18 cellular contexts compared by ENCODE assay signal in the genomic region with DNA sequence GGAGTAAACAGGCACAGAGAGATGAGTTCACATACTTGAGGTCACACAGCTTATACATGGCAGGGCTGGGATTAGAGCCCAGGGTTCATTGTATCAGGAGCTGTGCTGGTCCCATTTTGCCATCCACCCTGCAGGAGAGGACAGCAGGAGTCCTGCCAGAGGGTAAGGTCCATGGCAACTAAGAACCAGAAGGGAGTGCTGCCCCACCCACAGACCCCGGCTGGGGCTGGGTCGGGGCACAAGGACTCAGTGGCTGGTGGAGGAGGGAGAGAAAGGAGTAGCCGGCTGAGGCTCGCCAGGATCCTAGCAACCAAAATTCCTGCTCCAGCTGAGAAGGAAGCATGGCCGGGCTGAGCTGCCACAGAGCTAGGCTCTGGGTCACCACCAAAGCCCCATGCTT. TPM values are rescaled to one million over a fixed set of nuclear protein-coding genes. Genes with fewer than 3 reads are reported as not detected.
DNase-seq lines count a peak whose midpoint lies in the region; ATAC-seq, FAIRE-seq and TF ChIP-seq lines count a peak whose summit lies in the region.
"Had no signal": no experiment of that assay in that cellular context is flagged by ENCODE, and none has a peak within 500 bp of the region (broad histone marks: within the 10 kb centered on the region; RNA-seq: fewer than 3 reads in every experiment).

No MANE protein-coding gene starts in this region.

- H3K4me1 ChIP-seq in mucosa of descending colon (ENCODE audit: low read depth) (peaks cover 50% of the 10 kb centered on the region), small intestine (ENCODE audit: control insufficient read depth in 2 of 2, insufficient read depth in 1 of 2, low read depth in 1 of 2, low read length in 1 of 2) (peaks cover 10 to 12% of the 10 kb centered on the region in 2 donors), testis (no peaks in the 10 kb centered on the region)

- H3K4me3 ChIP-seq in mucosa of descending colon (no peak overlapping the region), small intestine (ENCODE audit: low read depth in 1 of 2, low read length in 2 of 2) (no peak overlapping the region), testis (no peak overlapping the region)
- H3K4me3 ChIP-seq: BLaER1, GM23248, SK-N-MC had no signal

- peak overlapping the region; percentile 13 to 42 for H3K27ac Mint-ChIP-seq in effector memory CD8-positive, alpha-beta T cell
- H3K27ac Mint-ChIP-seq: H9 had no signal

- no peak for ATAC-seq in effector memory CD8-positive, alpha-beta T cell (replicated peaks)
- ATAC-seq in mucosa of descending colon (no peak), SK-N-SH treated with all-trans-retinoic acid at 6 μM for 48 hours (no peak)

- H3K27ac ChIP-seq in small intestine (ENCODE audit: low read depth in 1 of 2, low read length in 1 of 2) (peak overlapping the region in 1 of 2 donors; percentile 68), testis (no peak overlapping the region)
- H3K27ac ChIP-seq: GM23248, SK-N-MC had no signal

- H3K36me3 ChIP-seq in mucosa of descending colon (ENCODE audit: low read depth) (no peaks in the 10 kb centered on the region), small intestine (ENCODE audit: control insufficient read depth in 2 of 2, insufficient read depth in 2 of 2, low read length in 2 of 2) (no peaks in the 10 kb centered on the region), testis (ENCODE audit: low read depth, missing control alignments) (no peaks in the 10 kb centered on the region)
- H3K36me3 ChIP-seq: BLaER1 had no signal

- DNase-seq in NCI-H69 (lab: John Stamatoyannopoulos, UW) (peak; percentile 33), mucosa of descending colon (peak in 2 of 3 donors; percentile 48 to 67), small intestine (peak; percentile 78), globus pallidus (ENCODE audit: low spot score) (no peak), testis (no peak), NOMO-1 (lab: John Stamatoyannopoulos, UW; ENCODE audit: unreplicated experiment in 2 of 2) (no peak)
- no peak for DNase-seq in effector memory CD8-positive, alpha-beta T cell
- DNase-seq: CD4-positive, alpha-beta memory T cell; GM23248; H9; Karpas-422; NCI-H1436; NCI-H2029; NCI-H446 treated with DMSO at 0.1 percent for 48 hours had no signal

- H3K27me3 ChIP-seq in small intestine (ENCODE audit: control insufficient read depth in 2 of 2, insufficient read depth in 2 of 2, low read length in 2 of 2) = no peaks in the 10 kb centered on the region
- no peaks in the 10 kb centered on the region for H3K27me3 ChIP-seq in testis
- H3K27me3 ChIP-seq: BLaER1 had no signal

- FAIRE-seq in small intestine (lab: Jason Lieb, UNC) = no peak
- FAIRE-seq: A204.1 had no signal

- intact Hi-C loops in mucosa of descending colon (cut with DNase I, micrococcal nuclease) = no loop called here
- intact Hi-C loops in testis (cut with DNase I; ENCODE audit: low total_unique reads) = no loop called here

- no peaks in the 10 kb centered on the region for H3K9me3 ChIP-seq in mucosa of descending colon
- H3K9me3 ChIP-seq in small intestine (ENCODE audit: control insufficient read depth, low read depth) = no peaks in the 10 kb centered on the region
- no peaks in the 10 kb centered on the region for H3K9me3 ChIP-seq in testis
- H3K9me3 ChIP-seq: BLaER1 had no signal

- H3K9me3 Mint-ChIP-seq in effector memory CD8-positive, alpha-beta T cell = no peaks in the 10 kb centered on the region
- H3K9me3 Mint-ChIP-seq: CD4-positive, alpha-beta memory T cell had no signal

- H3K36me3 Mint-ChIP-seq in effector memory CD8-positive, alpha-beta T cell (ENCODE audit: insufficient read depth) = peaks cover 6% of the 10 kb centered on the region
- H3K36me3 Mint-ChIP-seq: CD4-positive, alpha-beta memory T cell had no signal

- peaks cover 28 to 35% of the 10 kb centered on the region in 2 donors for H3K4me1 Mint-ChIP-seq in effector memory CD8-positive, alpha-beta T cell (ENCODE audit: low read depth in 2 of 2)

- H3K4me3 Mint-ChIP-seq in effector memory CD8-positive, alpha-beta T cell = no peak overlapping the region
- H3K4me3 Mint-ChIP-seq: H9 had no signal

- no peak for TF ChIP-seq POLR2A in testis (IDR thresholded peaks at IDR 0.05)

- TF ChIP-seq CTCF in mucosa of descending colon (IDR thresholded peaks at IDR 0.05) (no peak), testis (IDR thresholded peaks at IDR 0.05) (no peak)

- no peaks in the 10 kb centered on the region for H3K27me3 Mint-ChIP-seq in effector memory CD8-positive, alpha-beta T cell
- H3K27me3 Mint-ChIP-seq: CD4-positive, alpha-beta memory T cell had no signal

- 14 to 63% (median 52%) methylated on average over 5 of the region's 5 CpGs for WGBS in small intestine, 3 donors
- 73 to 75% methylated on average over 2 to 5 of the region's 5 CpGs for WGBS in testis, 2 donors

TF ChIP-seq in SK-N-SH treated with all-trans-retinoic acid at 6 μM for 48 hours, 23 proteins besides CTCF, POLR2A, EP300 and RAD21:
- no peak for TF ChIP-seq RARB (CRISPR knock-in tag; IDR thresholded peaks at IDR 0.05)
- TF ChIP-seq, protein P1, sequence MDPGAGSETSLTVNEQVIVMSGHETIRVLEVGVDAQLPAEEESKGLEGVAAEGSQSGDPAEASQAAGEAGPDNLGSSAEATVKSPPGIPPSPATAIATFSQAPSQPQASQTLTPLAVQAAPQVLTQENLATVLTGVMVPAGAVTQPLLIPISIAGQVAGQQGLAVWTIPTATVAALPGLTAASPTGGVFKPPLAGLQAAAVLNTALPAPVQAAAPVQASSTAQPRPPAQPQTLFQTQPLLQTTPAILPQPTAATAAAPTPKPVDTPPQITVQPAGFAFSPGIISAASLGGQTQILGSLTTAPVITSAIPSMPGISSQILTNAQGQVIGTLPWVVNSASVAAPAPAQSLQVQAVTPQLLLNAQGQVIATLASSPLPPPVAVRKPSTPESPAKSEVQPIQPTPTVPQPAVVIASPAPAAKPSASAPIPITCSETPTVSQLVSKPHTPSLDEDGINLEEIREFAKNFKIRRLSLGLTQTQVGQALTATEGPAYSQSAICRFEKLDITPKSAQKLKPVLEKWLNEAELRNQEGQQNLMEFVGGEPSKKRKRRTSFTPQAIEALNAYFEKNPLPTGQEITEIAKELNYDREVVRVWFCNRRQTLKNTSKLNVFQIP (CRISPR knock-in tag; IDR thresholded peaks at IDR 0.05; ENCODE audit: borderline replicate concordance, low read depth) = no peak
- TF ChIP-seq ZC3H10 (CRISPR knock-in tag; IDR thresholded peaks at IDR 0.05) = no peak
- TF ChIP-seq TCF4 (CRISPR knock-in tag; IDR thresholded peaks at IDR 0.05; ENCODE audit: borderline replicate concordance) = no peak
- no peak for TF ChIP-seq CSDC2 (CRISPR knock-in tag; IDR thresholded peaks at IDR 0.05)
- no peak for TF ChIP-seq PPARA (CRISPR knock-in tag; IDR thresholded peaks at IDR 0.05; ENCODE audit: borderline replicate concordance)
- no peak for TF ChIP-seq ZNF8 (CRISPR knock-in tag; IDR thresholded peaks at IDR 0.05)
- TF ChIP-seq SNAI2 (CRISPR knock-in tag; IDR thresholded peaks at IDR 0.05) = no peak
- TF ChIP-seq, protein P2, sequence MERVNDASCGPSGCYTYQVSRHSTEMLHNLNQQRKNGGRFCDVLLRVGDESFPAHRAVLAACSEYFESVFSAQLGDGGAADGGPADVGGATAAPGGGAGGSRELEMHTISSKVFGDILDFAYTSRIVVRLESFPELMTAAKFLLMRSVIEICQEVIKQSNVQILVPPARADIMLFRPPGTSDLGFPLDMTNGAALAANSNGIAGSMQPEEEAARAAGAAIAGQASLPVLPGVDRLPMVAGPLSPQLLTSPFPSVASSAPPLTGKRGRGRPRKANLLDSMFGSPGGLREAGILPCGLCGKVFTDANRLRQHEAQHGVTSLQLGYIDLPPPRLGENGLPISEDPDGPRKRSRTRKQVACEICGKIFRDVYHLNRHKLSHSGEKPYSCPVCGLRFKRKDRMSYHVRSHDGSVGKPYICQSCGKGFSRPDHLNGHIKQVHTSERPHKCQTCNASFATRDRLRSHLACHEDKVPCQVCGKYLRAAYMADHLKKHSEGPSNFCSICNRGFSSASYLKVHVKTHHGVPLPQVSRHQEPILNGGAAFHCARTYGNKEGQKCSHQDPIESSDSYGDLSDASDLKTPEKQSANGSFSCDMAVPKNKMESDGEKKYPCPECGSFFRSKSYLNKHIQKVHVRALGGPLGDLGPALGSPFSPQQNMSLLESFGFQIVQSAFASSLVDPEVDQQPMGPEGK (CRISPR knock-in tag; IDR thresholded peaks at IDR 0.05; ENCODE audit: borderline replicate concordance) = no peak
- TF ChIP-seq TOX (CRISPR knock-in tag; IDR thresholded peaks at IDR 0.05; ENCODE audit: borderline replicate concordance) = no peak
- TF ChIP-seq, protein P3, sequence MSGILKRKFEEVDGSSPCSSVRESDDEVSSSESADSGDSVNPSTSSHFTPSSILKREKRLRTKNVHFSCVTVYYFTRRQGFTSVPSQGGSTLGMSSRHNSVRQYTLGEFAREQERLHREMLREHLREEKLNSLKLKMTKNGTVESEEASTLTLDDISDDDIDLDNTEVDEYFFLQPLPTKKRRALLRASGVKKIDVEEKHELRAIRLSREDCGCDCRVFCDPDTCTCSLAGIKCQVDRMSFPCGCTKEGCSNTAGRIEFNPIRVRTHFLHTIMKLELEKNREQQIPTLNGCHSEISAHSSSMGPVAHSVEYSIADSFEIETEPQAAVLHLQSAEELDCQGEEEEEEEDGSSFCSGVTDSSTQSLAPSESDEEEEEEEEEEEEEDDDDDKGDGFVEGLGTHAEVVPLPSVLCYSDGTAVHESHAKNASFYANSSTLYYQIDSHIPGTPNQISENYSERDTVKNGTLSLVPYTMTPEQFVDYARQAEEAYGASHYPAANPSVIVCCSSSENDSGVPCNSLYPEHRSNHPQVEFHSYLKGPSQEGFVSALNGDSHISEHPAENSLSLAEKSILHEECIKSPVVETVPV (CRISPR knock-in tag; IDR thresholded peaks at IDR 0.05) = no peak
- no peak for TF ChIP-seq GLIS3 (CRISPR knock-in tag; IDR thresholded peaks at IDR 0.05)
- TF ChIP-seq OSR1 (CRISPR knock-in tag; IDR thresholded peaks at IDR 0.05) = no peak
- TF ChIP-seq, protein P4, sequence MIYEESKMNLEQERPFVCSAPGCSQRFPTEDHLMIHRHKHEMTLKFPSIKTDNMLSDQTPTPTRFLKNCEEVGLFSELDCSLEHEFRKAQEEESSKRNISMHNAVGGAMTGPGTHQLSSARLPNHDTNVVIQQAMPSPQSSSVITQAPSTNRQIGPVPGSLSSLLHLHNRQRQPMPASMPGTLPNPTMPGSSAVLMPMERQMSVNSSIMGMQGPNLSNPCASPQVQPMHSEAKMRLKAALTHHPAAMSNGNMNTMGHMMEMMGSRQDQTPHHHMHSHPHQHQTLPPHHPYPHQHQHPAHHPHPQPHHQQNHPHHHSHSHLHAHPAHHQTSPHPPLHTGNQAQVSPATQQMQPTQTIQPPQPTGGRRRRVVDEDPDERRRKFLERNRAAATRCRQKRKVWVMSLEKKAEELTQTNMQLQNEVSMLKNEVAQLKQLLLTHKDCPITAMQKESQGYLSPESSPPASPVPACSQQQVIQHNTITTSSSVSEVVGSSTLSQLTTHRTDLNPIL (CRISPR knock-in tag; IDR thresholded peaks at IDR 0.05; ENCODE audit: low read depth) = no peak
- TF ChIP-seq ZFP3 (CRISPR knock-in tag; IDR thresholded peaks at IDR 0.05) = no peak

RNA-seq across cellular contexts. Expression of a gene that starts 25.9 kb away (rescaled TPM):
- total RNA-seq in mucosa of descending colon (10 to 100 TPM; 48.4 to 95.9 (median 91.9) TPM), testis (10 to 100 TPM; 19.9 to 28.7 TPM)
- polyA plus RNA-seq in small intestine (100 to 1,000 TPM in 1 of 3 donors, 10 to 100 TPM in 1, 1 to 10 TPM in 1; 6.8 to 105 (median 11.2) TPM), testis (ENCODE audit: insufficient read depth, low read depth, low replicate concordance) (29.7 TPM)

Comparison
In these comparisons a context has a peak if more than half of its experiments do, and no peak if none do; other contexts are left out.
1. DNase-seq: peak in NCI-H69 (single experiment), mucosa of descending colon (2 of 3) and small intestine (single experiment); none in effector memory CD8-positive, alpha-beta T cell (0 of 3), globus pallidus (single experiment), testis (single experiment) and NOMO-1 (0 of 2).